Comparison of ENCODE assay signal across 9 cellular contexts in the genomic region with DNA sequence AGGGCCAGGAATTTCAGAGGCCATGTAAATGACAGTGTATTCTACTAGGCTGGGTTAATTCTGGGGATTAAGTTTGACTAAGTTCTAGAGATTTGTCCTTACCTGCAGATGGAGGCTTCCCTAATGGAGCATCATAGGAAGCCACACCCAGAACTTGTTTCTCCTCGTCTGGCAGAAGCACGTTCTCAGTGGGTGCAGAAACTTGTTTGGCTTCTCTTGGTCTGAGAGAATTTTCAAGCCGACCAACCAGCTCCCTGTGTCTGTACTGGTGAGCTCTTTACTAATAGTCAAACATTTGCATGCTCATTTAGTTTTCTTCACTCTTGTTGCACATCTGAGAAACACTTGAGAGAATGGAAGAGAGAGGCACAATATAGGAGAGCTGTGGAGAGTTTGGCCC. TPM values are rescaled to one million over a fixed set of nuclear protein-coding genes. Genes with fewer than 3 reads are reported as not detected.
DNase-seq lines count a peak whose midpoint lies in the region; ATAC-seq, FAIRE-seq and TF ChIP-seq lines count a peak whose summit lies in the region.
"Had no signal": no experiment of that assay in that cellular context is flagged by ENCODE, and none has a peak within 500 bp of the region (broad histone marks: within the 10 kb centered on the region; RNA-seq: fewer than 3 reads in every experiment).

No MANE protein-coding gene starts in this region.

- no peaks in the 10 kb centered on the region for H4K20me1 ChIP-seq in K562 (replicated peaks; ENCODE audit: control insufficient read depth, insufficient read depth, low read length)

- ATAC-seq in HG03039 (IDR thresholded peaks at IDR 0.05; ENCODE audit: unreplicated experiment) (peak; percentile 36), K562 (no peak), HG03378 (IDR thresholded peaks at IDR 0.05; ENCODE audit: unreplicated experiment) (no peak)

- intact Hi-C loops in K562 (cut with micrococcal nuclease) = no loop called here

- no peak overlapping the region for H2BK15ac ChIP-seq in neuronal stem cell (ENCODE audit: low read length)

- no peaks in the 10 kb centered on the region for H3K9me1 ChIP-seq in K562 (ENCODE audit: control insufficient read depth, insufficient read depth, low read length)

- DNase-seq in GM18507 (ENCODE audit: extremely low spot score, insufficient read length, low read depth) (no peak), K562 (ENCODE audit: extremely low read depth in 1 of 4, low spot score in 3 of 4) (no peak), neuronal stem cell (ENCODE audit: low spot score) (no peak), D341Med (ENCODE audit: low spot score) (no peak), Ammon's horn (ENCODE audit: low spot score) (no peak), NCI-H2196 treated with DMSO at 0.1 percent for 48 hours (lab: John Stamatoyannopoulos, UW; ENCODE audit: unreplicated experiment) (no peak)

- no peak overlapping the region for H3K18ac ChIP-seq in neuronal stem cell (ENCODE audit: low read length)

- BruUV-seq in K562 (replicated peaks; lab: Mats Ljungman, UMichigan) = no TSS peak

- no peak overlapping the region for H3K9ac ChIP-seq in K562 (ENCODE audit: insufficient read depth in 1 of 2, low read depth in 2 of 2, low read length in 2 of 2)
- H3K9ac ChIP-seq in neuronal stem cell (ENCODE audit: low read depth, low read length, poor library complexity) = no peak overlapping the region

- H3K14ac ChIP-seq in neuronal stem cell (ENCODE audit: low read length) = no peak overlapping the region

- peak; percentile 71 for FAIRE-seq in GM18507 (lab: Jason Lieb, UNC)
- peak; percentile 46 for FAIRE-seq in K562 (lab: Jason Lieb, UNC)
- FAIRE-seq: frontal cortex had no signal

- POLR2A ChIA-PET in K562 (lab: Yijun Ruan, JAX) = no interaction called here

- H2BK120ac ChIP-seq in neuronal stem cell (ENCODE audit: low read depth, low read length) = no peak overlapping the region

- no peak overlapping the region for H2BK5ac ChIP-seq in neuronal stem cell (ENCODE audit: low read length)

- H3K27me3 ChIP-seq in K562 (ENCODE audit: control insufficient read depth in 2 of 2, insufficient read depth in 2 of 2, low read length in 2 of 2) (peaks cover 0 to 4% of the 10 kb centered on the region in 2 experiments; a peak in 2 of 5 replicates), neuronal stem cell (ENCODE audit: control insufficient read depth in 3 of 3, insufficient read depth in 3 of 3, low read depth in 1 of 3, low read length in 3 of 3) (peaks cover 0 to 12% (median 0%) of the 10 kb centered on the region in 3 experiments)

- CTCF ChIA-PET in K562 (lab: Yijun Ruan, JAX; ENCODE audit: low intra/inter-chr PET ratio) = no interaction called here

- in situ Hi-C loops in K562 (cut with MboI) = no loop called here

- no peaks in the 10 kb centered on the region for H3K79me1 ChIP-seq in neuronal stem cell (ENCODE audit: low read depth, low read length)

- H3K4me1 ChIP-seq in K562 (replicated peaks in 1 of 2; ENCODE audit: control insufficient read depth in 2 of 2, insufficient read depth in 2 of 2, low read length in 2 of 2) = peaks cover 3 to 6% of the 10 kb centered on the region in 2 experiments; a peak in 3 of 5 replicates
- peaks cover 2 to 4% of the 10 kb centered on the region in 2 donors for H3K4me1 ChIP-seq in neuronal stem cell (ENCODE audit: control insufficient read depth in 2 of 2, insufficient read depth in 1 of 2, low read depth in 1 of 2, low read length in 2 of 2)

- TF ChIP-seq CTCF in K562 (IDR thresholded peaks at IDR 0.05 in 2 of 3, conservative IDR thresholded peaks at IDR 0.05 in 1 of 3; ENCODE audit: insufficient read depth in 2 of 3, low read depth in 1 of 3, low read length in 3 of 3) = no peak

- H3K36me3 ChIP-seq in K562 (ENCODE audit: control insufficient read depth, insufficient read depth, low read length) = no peaks in the 10 kb centered on the region
- H3K36me3 ChIP-seq in neuronal stem cell (replicated peaks in 1 of 2; ENCODE audit: control insufficient read depth in 2 of 2, insufficient read depth in 2 of 2, low read length in 2 of 2) = no peaks in the 10 kb centered on the region

- TF ChIP-seq RAD21 in K562 (CRISPR knock-in tag; conservative IDR thresholded peaks at IDR 0.05 in 1 of 2, IDR thresholded peaks at IDR 0.05 in 1 of 2) = no peak

- no peak overlapping the region for H3K23ac ChIP-seq in neuronal stem cell (ENCODE audit: low read depth, low read length, poor library complexity)

- no peaks in the 10 kb centered on the region for H3K9me3 ChIP-seq in K562 (replicated peaks; ENCODE audit: control insufficient read depth, insufficient read depth, low read depth, low read length)
- H3K9me3 ChIP-seq in neuronal stem cell (replicated peaks in 1 of 2; ENCODE audit: control insufficient read depth in 2 of 2, insufficient read depth in 1 of 2, low read depth in 1 of 2, low read length in 2 of 2) = peaks cover 1 to 6% of the 10 kb centered on the region in 2 donors

- H2BK12ac ChIP-seq in neuronal stem cell (ENCODE audit: low read length) = no peak overlapping the region

- H2AK5ac ChIP-seq in neuronal stem cell (ENCODE audit: low read depth, low read length) = no peak overlapping the region

- WGBS in K562 (ENCODE audit: insufficient coverage, low coverage, missing lambda C conversion rate) = 30% methylated on average over 3 of the region's 3 CpGs
- WGBS in neuronal stem cell (ENCODE audit: extremely low coverage in 2 of 2, insufficient read length in 2 of 2, insufficient replicate concordance in 1 of 2), 2 donors = no CpG with 5 or more reads among the region's 3 CpGs

- no peak for TF ChIP-seq EP300 in K562 (IDR thresholded peaks at IDR 0.05; ENCODE audit: low read length)

- no peak overlapping the region for H3K4ac ChIP-seq in neuronal stem cell (ENCODE audit: low read length)

- H2AFZ ChIP-seq in K562 (ENCODE audit: low read depth, low read length) (peak overlapping the region; percentile 83), neuronal stem cell (ENCODE audit: low read length) (peak overlapping the region; percentile 21)

- TF ChIP-seq POLR2A in K562 (conservative IDR thresholded peaks at IDR 0.05) = no peak

- no peak overlapping the region for H3K4me3 ChIP-seq in K562
- no peak overlapping the region for H3K4me3 ChIP-seq in neuronal stem cell (ENCODE audit: low read length in 2 of 2)

- H3K27ac ChIP-seq in K562 (ENCODE audit: extremely low read depth, low read depth, low read length) (no peak overlapping the region), neuronal stem cell (replicated peaks; ENCODE audit: low read length) (no peak overlapping the region)

- H3K4me2 ChIP-seq in K562 (ENCODE audit: insufficient read depth, low read length) (no peak overlapping the region), neuronal stem cell (ENCODE audit: insufficient read depth, low read length, poor library complexity, severe bottlenecking) (no peak overlapping the region)

- no peak overlapping the region for H4K8ac ChIP-seq in neuronal stem cell (ENCODE audit: low read depth, low read length)

- no peak overlapping the region for H4K91ac ChIP-seq in neuronal stem cell (ENCODE audit: low read depth, low read length, poor library complexity)

- H3K79me2 ChIP-seq in K562 (ENCODE audit: control insufficient read depth, insufficient read depth, low read length) = no peaks in the 10 kb centered on the region

TF ChIP-seq in K562, 482 proteins besides CTCF, POLR2A, EP300 and RAD21 (continues in another document):
- TF ChIP-seq ZKSCAN8 (CRISPR knock-in tag; IDR thresholded peaks at IDR 0.05) (no peak), NUFIP1 (IDR thresholded peaks at IDR 0.05; ENCODE audit: partially characterized antibody) (no peak), NCOA6 (IDR thresholded peaks at IDR 0.05) (no peak), BHLHE40 (IDR thresholded peaks at IDR 0.05; ENCODE audit: low read length) (no peak)

RNA-seq across cellular contexts. Expression of a gene that starts 0.9 kb away (rescaled TPM):
- 0.42 and 0.74 TPM in 2 replicates for total RNA-seq in K562 (2011; cell fraction: chromatin; rRNA removed; ENCODE audit: low replicate concordance)
- 0.13 and 0.50 TPM in 2 replicates for total RNA-seq in K562 (2011; cell fraction: nucleolus; rRNA removed)
- total RNA-seq in K562 (2011; cell fraction: nucleoplasm; rRNA removed) = 0.23 and 0.29 TPM in 2 replicates
- 0.04 TPM in 1 of 2 replicates, not detected in the other for total RNA-seq in K562 (2014; rRNA removed)
- 0.11 and 0.26 TPM in 2 replicates for total RNA-seq in K562 (2014; rRNA removed; fragmentation: Illumina TruSeq; extraction: Trizol)
- 0.15 and 0.36 TPM in 2 replicates for total RNA-seq in K562 (2015; rRNA removed; fragmentation: Illumina TruSeq; extraction: Trizol)
- total RNA-seq in K562 (2021) = 0.18 and 0.27 TPM in 2 replicates
- polyA plus RNA-seq in K562 (2011; rRNA removed) = 0.03 and 0.29 TPM in 2 replicates
- 0.04 and 0.15 TPM in 2 replicates for polyA plus RNA-seq in K562 (2011; cell fraction: cytosol; rRNA removed)
- 0.06 and 0.09 TPM in 2 replicates for polyA plus RNA-seq in K562 (2011; cell fraction: nucleus; rRNA removed)
- polyA plus RNA-seq in K562 (2012) = 0.25 and 0.42 TPM in 2 replicates
- 0.11 and 0.15 TPM in 2 replicates for polyA plus RNA-seq in K562 (2014; fragmentation: Illumina TruSeq; extraction: Trizol)
- under 1 TPM; 0.10 to 0.24 TPM for polyA plus RNA-seq in K562 (2014; fragmentation: Nextera tagmentation; extraction: Ambion mirVana)
- 0.13 TPM in 1 of 2 replicates, not detected in the other for polyA plus RNA-seq in K562 (2014; rRNA removed)
- polyA minus RNA-seq in K562 (2011; rRNA and poly(A)+ RNA removed) = 0.06 and 0.25 TPM in 2 replicates
- polyA minus RNA-seq in K562 (2011; cell fraction: cytosol; rRNA and poly(A)+ RNA removed) = not detected in 2 replicates
- 0.27 TPM in 1 of 2 replicates, not detected in the other for polyA minus RNA-seq in K562 (2011; cell fraction: nucleus; rRNA and poly(A)+ RNA removed)
- 3.0 TPM for polyA plus RNA-seq in neuronal stem cell (2013, experiment 1 of 2)
- polyA plus RNA-seq in neuronal stem cell (2013, experiment 2 of 2) = 4.0 TPM

RNA-seq across cellular contexts. Expression of a gene that starts 20.7 kb away (rescaled TPM):
- total RNA-seq in K562 (2011; cell fraction: chromatin; rRNA removed; ENCODE audit: low replicate concordance) = 1.1 and 3.3 TPM in 2 replicates
- 0.53 and 0.83 TPM in 2 replicates for total RNA-seq in K562 (2011; cell fraction: nucleolus; rRNA removed)
- 1.2 and 3.1 TPM in 2 replicates for total RNA-seq in K562 (2011; cell fraction: nucleoplasm; rRNA removed)
- 7.6 and 11.2 TPM in 2 replicates for total RNA-seq in K562 (2014; rRNA removed)
- 17.2 and 20.0 TPM in 2 replicates for total RNA-seq in K562 (2014; rRNA removed; fragmentation: Illumina TruSeq; extraction: Trizol)
- total RNA-seq in K562 (2015; rRNA removed; fragmentation: Illumina TruSeq; extraction: Trizol) = 12.3 and 13.1 TPM in 2 replicates
- 12.7 and 15.2 TPM in 2 replicates for total RNA-seq in K562 (2021)
- 10.4 and 17.0 TPM in 2 replicates for polyA plus RNA-seq in K562 (2011; rRNA removed)
- 1.00 and 2.6 TPM in 2 replicates for polyA plus RNA-seq in K562 (2011; cell fraction: cytosol; rRNA removed)
- 1.3 and 1.8 TPM in 2 replicates for polyA plus RNA-seq in K562 (2011; cell fraction: nucleus; rRNA removed)
- polyA plus RNA-seq in K562 (2012) = 11.6 and 13.0 TPM in 2 replicates
- 7.3 and 8.8 TPM in 2 replicates for polyA plus RNA-seq in K562 (2014; fragmentation: Illumina TruSeq; extraction: Trizol)
- 10 to 100 TPM; 36.3 to 41.0 TPM for polyA plus RNA-seq in K562 (2014; fragmentation: Nextera tagmentation; extraction: Ambion mirVana)
- 11.2 and 11.9 TPM in 2 replicates for polyA plus RNA-seq in K562 (2014; rRNA removed)
- polyA minus RNA-seq in K562 (2011; rRNA and poly(A)+ RNA removed) = 6.2 and 7.5 TPM in 2 replicates
- polyA minus RNA-seq in K562 (2011; cell fraction: cytosol; rRNA and poly(A)+ RNA removed) = 0.91 and 1.9 TPM in 2 replicates
- polyA minus RNA-seq in K562 (2011; cell fraction: nucleus; rRNA and poly(A)+ RNA removed) = 2.2 and 4.6 TPM in 2 replicates
- 17.6 TPM for polyA plus RNA-seq in neuronal stem cell (2013, experiment 1 of 2)
- 17.2 TPM for polyA plus RNA-seq in neuronal stem cell (2013, experiment 2 of 2)
